Comparison of ENCODE assay signal across 15 cellular contexts in the genomic region with DNA sequence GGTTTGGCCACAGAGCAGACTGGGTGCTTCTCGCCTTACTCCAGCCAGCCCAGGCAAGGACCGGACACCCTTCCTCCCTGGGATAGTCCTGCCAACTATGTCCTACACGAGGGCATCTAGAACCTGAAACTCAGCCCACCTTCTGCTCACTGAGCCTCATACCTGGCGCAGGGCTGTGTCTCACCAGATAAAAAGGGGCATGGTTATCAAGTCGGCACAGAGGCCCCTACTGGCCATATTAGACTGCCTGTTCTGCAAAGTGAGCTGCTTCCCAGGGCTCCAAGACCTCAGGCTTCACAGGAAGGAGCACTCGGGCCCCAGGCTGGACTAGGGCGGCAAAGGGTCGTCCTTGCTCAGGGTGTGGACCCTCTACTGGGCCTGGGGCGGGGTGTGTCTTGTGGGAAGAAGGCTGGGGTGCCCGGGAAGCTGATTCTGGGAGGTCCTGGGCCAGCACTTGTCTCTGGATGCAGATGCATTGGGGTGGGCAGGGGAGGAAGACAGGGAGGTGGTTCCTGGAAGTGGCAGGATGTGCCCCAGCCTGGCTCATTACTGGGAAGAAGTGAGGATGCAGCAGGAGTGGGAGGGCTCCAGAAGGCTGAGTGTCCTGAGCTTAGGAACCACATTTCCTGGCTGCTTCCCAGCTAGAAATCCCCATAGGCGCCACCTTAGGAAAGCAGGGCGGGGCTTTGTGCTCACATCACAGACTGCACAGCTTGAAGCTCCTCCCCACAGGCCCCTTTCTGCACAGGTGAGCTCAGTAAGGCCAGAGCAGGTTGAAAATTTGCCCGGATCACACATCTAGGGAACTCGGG. TPM values are rescaled to one million over a fixed set of nuclear protein-coding genes. Genes with fewer than 3 reads are reported as not detected.
A peak's percentile ranks its signal among the peaks of the same experiment; 100 is the strongest.
DNase-seq lines count a peak whose midpoint lies in the region; ATAC-seq and TF ChIP-seq lines count a peak whose summit lies in the region.
"Had no signal": no experiment of that assay in that cellular context is flagged by ENCODE, and none has a peak within 500 bp of the region (broad histone marks: within the 10 kb centered on the region; RNA-seq: fewer than 3 reads in every experiment).

No MANE protein-coding gene starts in this region.

- H3K4me2 ChIP-seq in mesenchymal stem cell (ENCODE audit: low read length, poor library complexity, severe bottlenecking) = no peak overlapping the region

- no peak overlapping the region for H3K14ac ChIP-seq in mesenchymal stem cell (ENCODE audit: low read length in 2 of 2)

- no peak overlapping the region for H3K23ac ChIP-seq in mesenchymal stem cell (ENCODE audit: low read length in 2 of 2)

- DNase-seq in COLO668 (lab: John Stamatoyannopoulos, UW; ENCODE audit: unreplicated experiment) = peak; percentile 68
- DNase-seq in HUDEP-2 (lab: John Stamatoyannopoulos, UW; ENCODE audit: unreplicated experiment in 76 of 76) = peak in 48 of 76 experiments; percentile 5 to 82 (median 46)
- no peak for DNase-seq in activated B cell treated with CpG ODN at 0.5 μM for 24 hours
- no peak for DNase-seq in mesenchymal stem cell
- no peak for DNase-seq in superior temporal gyrus (ENCODE audit: extremely low spot score)
- DNase-seq in T1000 (lab: John Stamatoyannopoulos, UW) = no peak
- no peak for DNase-seq in NK-92 treated with Interleukin-12 subunit alpha and Interleukin-12 subunit beta, amount 100 ng/mL, for 24 hours (lab: John Stamatoyannopoulos, UW)
- DNase-seq in foreskin melanocyte = no peak
- DNase-seq: activated CD4-positive, alpha-beta T cell treated with anti-CD3 and anti-CD28 coated beads for 36 hours; activated gamma-delta T cell treated with Interleukin-2 at 50 U/mL for 16 hours; IMR-90; NCI-H1694; ovary; SHP77 treated with DMSO at 0.1 percent for 48 hours had no signal

- H3K18ac ChIP-seq in mesenchymal stem cell (ENCODE audit: low read depth in 1 of 2, low read length in 2 of 2) = peak overlapping the region in 1 of 2 experiments; percentile 6

- H4K8ac ChIP-seq in mesenchymal stem cell (ENCODE audit: low read length) = peak overlapping the region; percentile 20

- intact Hi-C loops in activated B cell treated with CpG ODN at 0.5 μM for 24 hours (cut with micrococcal nuclease) = loop anchor here (1.0 to 2.0 kb wide), 2 partner anchors 11 to 45 kb away; no protein-coding TSS in a partner anchor

- TF ChIP-seq CTCF in activated B cell treated with CpG ODN at 0.5 μM for 24 hours (IDR thresholded peaks at IDR 0.05) = no peak

- no peak overlapping the region for H4K91ac ChIP-seq in mesenchymal stem cell (ENCODE audit: low read length)

- CTCF ChIA-PET in activated B cell treated with CpG ODN at 0.5 μM for 24 hours (lab: Charles Lee) = interaction anchor here (1.2 to 6.9 kb wide), 3 partner anchors 8 to 84 kb away, joined by 3 to 49 read pairs (median 7); no protein-coding TSS in a partner anchor

- peaks cover 32% of the 10 kb centered on the region for H3K4me1 ChIP-seq in mesenchymal stem cell (ENCODE audit: control insufficient read depth, insufficient read depth, low read depth, low read length)

- peaks cover 32% of the 10 kb centered on the region for H3K36me3 Mint-ChIP-seq in activated B cell treated with CpG ODN at 0.5 μM for 24 hours (ENCODE audit: low read depth)

- H2BK120ac ChIP-seq in mesenchymal stem cell (ENCODE audit: low read depth, low read length) = no peak overlapping the region

- H3K27ac ChIP-seq in mesenchymal stem cell (ENCODE audit: low read length, poor library complexity, severe bottlenecking) = no peak overlapping the region
- H3K27ac ChIP-seq: ovary had no signal

- H3K4me3 ChIP-seq in mesenchymal stem cell (ENCODE audit: insufficient read depth in 1 of 2, low read depth in 1 of 2, low read length in 2 of 2) = no peak overlapping the region
- H3K4me3 ChIP-seq: ovary had no signal

- H3K27ac Mint-ChIP-seq in activated B cell treated with CpG ODN at 0.5 μM for 24 hours = peak overlapping the region; percentile 84
- H3K27ac Mint-ChIP-seq: activated CD4-positive, alpha-beta T cell treated with anti-CD3 and anti-CD28 coated beads for 36 hours had no signal

- no peaks in the 10 kb centered on the region for H3K27me3 Mint-ChIP-seq in activated B cell treated with CpG ODN at 0.5 μM for 24 hours
- H3K27me3 Mint-ChIP-seq: activated CD4-positive, alpha-beta T cell treated with anti-CD3 and anti-CD28 coated beads for 36 hours had no signal

- no peak overlapping the region for H2BK5ac ChIP-seq in mesenchymal stem cell (ENCODE audit: low read depth, low read length, poor library complexity, severe bottlenecking)

- 93% methylated on average over 14 of the region's 14 CpGs for WGBS in mesenchymal stem cell

- peak overlapping the region; percentile 41 for H2AK5ac ChIP-seq in mesenchymal stem cell (ENCODE audit: low read length, severe bottlenecking)

- H3K9me3 Mint-ChIP-seq in activated B cell treated with CpG ODN at 0.5 μM for 24 hours = no peaks in the 10 kb centered on the region

- peaks cover 33 to 64% of the 10 kb centered on the region in 2 experiments for H3K36me3 ChIP-seq in mesenchymal stem cell (ENCODE audit: control insufficient read depth in 1 of 2, insufficient read depth in 2 of 2, low read depth in 1 of 2, low read length in 2 of 2)
- H3K36me3 ChIP-seq: ovary had no signal

- no peak for ATAC-seq in activated B cell treated with CpG ODN at 0.5 μM for 24 hours (ENCODE audit: low read depth)
- ATAC-seq: activated CD4-positive, alpha-beta T cell treated with anti-CD3 and anti-CD28 coated beads for 36 hours had no signal

- no peak overlapping the region for H2BK15ac ChIP-seq in mesenchymal stem cell (ENCODE audit: low read depth, poor library complexity, severe bottlenecking)

- no peaks in the 10 kb centered on the region for H3K9me3 ChIP-seq in mesenchymal stem cell (ENCODE audit: control insufficient read depth, low read length)
- H3K9me3 ChIP-seq: ovary had no signal

- no peak overlapping the region for H2AFZ ChIP-seq in mesenchymal stem cell (ENCODE audit: low read depth, low read length)

- no peaks in the 10 kb centered on the region for H3K27me3 ChIP-seq in mesenchymal stem cell (ENCODE audit: control insufficient read depth in 1 of 2, insufficient read depth in 1 of 2, low read length in 2 of 2)
- H3K27me3 ChIP-seq: ovary had no signal

- POLR2A ChIA-PET in activated B cell treated with CpG ODN at 0.5 μM for 24 hours (lab: Charles Lee) = interaction anchor here (1.1 to 7.8 kb wide), 8 partner anchors 12 to 1107 kb away, joined by 3 to 70 read pairs (median 6); partner anchors contain the start of genes CAPN14, EHD3 and YPEL5

- peak overlapping the region in 1 of 2 experiments; percentile 17 for H3K4ac ChIP-seq in mesenchymal stem cell (ENCODE audit: low read depth in 1 of 2, low read length in 2 of 2)

- H2BK12ac ChIP-seq in mesenchymal stem cell (ENCODE audit: low read length in 2 of 2) = no peak overlapping the region

- H3K9ac ChIP-seq in mesenchymal stem cell (ENCODE audit: low read length) = no peak overlapping the region

- H3K4me3 Mint-ChIP-seq in activated B cell treated with CpG ODN at 0.5 μM for 24 hours = peak overlapping the region; percentile 38
- H3K4me3 Mint-ChIP-seq: activated CD4-positive, alpha-beta T cell treated with anti-CD3 and anti-CD28 coated beads for 36 hours had no signal

- H3K79me1 ChIP-seq in mesenchymal stem cell (replicated peaks; ENCODE audit: low read length, poor library complexity, severe bottlenecking) = peaks cover 38% of the 10 kb centered on the region

- H3K4me1 Mint-ChIP-seq in activated B cell treated with CpG ODN at 0.5 μM for 24 hours = peaks cover 89% of the 10 kb centered on the region
- H3K4me1 Mint-ChIP-seq: activated CD4-positive, alpha-beta T cell treated with anti-CD3 and anti-CD28 coated beads for 36 hours had no signal

RNA-seq across cellular contexts. Expression of gene EHD3, which starts 19.6 kb away (rescaled TPM):
- 38.1 and 40.3 TPM in 2 replicates for total RNA-seq in activated B cell treated with CpG ODN at 0.5 μM for 24 hours
- polyA plus RNA-seq in mesenchymal stem cell (2013, experiment 1 of 2) = 63.7 TPM
- 62.4 TPM for polyA plus RNA-seq in mesenchymal stem cell (2013, experiment 2 of 2)

RNA-seq across cellular contexts. Expression of gene CAPN14, which starts 36.2 kb away (rescaled TPM):
- total RNA-seq in activated B cell treated with CpG ODN at 0.5 μM for 24 hours = 2.4 and 3.3 TPM in 2 replicates
- 0.07 TPM for polyA plus RNA-seq in mesenchymal stem cell (2013, experiment 1 of 2)
- 0.04 TPM for polyA plus RNA-seq in mesenchymal stem cell (2013, experiment 2 of 2)
- total RNA-seq: G401 had no signal

Comparison
In these comparisons a context has a peak if more than half of its experiments do, and no peak if none do; other contexts are left out.
1. DNase-seq: peak in COLO668 (single experiment) and HUDEP-2 (48 of 76); none in activated B cell treated with CpG ODN at 0.5 μM for 24 hours (single experiment), mesenchymal stem cell (single experiment), superior temporal gyrus (single experiment), T1000 (single experiment), NK-92 treated with Interleukin-12 subunit alpha and Interleukin-12 subunit beta, amount 100 ng/mL, for 24 hours (single experiment) and foreskin melanocyte (single experiment).